In genomic region chr7:139600306-139600705, GRCh38 we compare ENCODE assay signal across 3 cellular contexts.
TF ChIP-seq lines count a peak whose summit lies in the region.

No MANE protein-coding gene starts in this region.

TF ChIP-seq in HCT116, 20 proteins besides CTCF, POLR2A, EP300 and RAD21 (continued from another document):
- TF ChIP-seq MAX (IDR thresholded peaks at IDR 0.05), result no peak

TF ChIP-seq in H1, 55 proteins besides CTCF, POLR2A, EP300 and RAD21 (continued from another document):
- TF ChIP-seq USF2 (IDR thresholded peaks at IDR 0.05; ENCODE audit: low read length), result peak; percentile 65
TF ChIP-seq in H1: peak in this region for 1.

TF ChIP-seq in GM12891, 5 proteins besides CTCF, POLR2A, EP300 and RAD21 (continued from another document):
- no peak for TF ChIP-seq TAF1 (IDR thresholded peaks at IDR 0.05; ENCODE audit: low read depth, low read length)
- TF ChIP-seq SPI1 (IDR thresholded peaks at IDR 0.05; ENCODE audit: low read depth, low read length), result no peak
